12 cellular contexts compared by ENCODE assay signal in genomic region chr10:14391342-14391741, GRCh38.
"Had no signal": no experiment of that assay in that cellular context is flagged by ENCODE, and none has a peak within 500 bp of the region (broad histone marks: within the 10 kb centered on the region; RNA-seq: fewer than 3 reads in every experiment).

No MANE protein-coding gene starts in this region.

- H3K4me3 Mint-ChIP-seq: activated CD4-positive, alpha-beta T cell treated with anti-CD3 and anti-CD28 coated beads for 36 hours; activated CD8-positive, alpha-beta T cell treated with anti-CD3 and anti-CD28 coated beads for 36 hours; nephron progenitor cell had no signal

- H3K4me1 Mint-ChIP-seq: nephron progenitor cell had no signal

- H3K27ac Mint-ChIP-seq: nephron progenitor cell, T-cell had no signal

- DNase-seq: activated CD4-positive, alpha-beta T cell treated with anti-CD3 and anti-CD28 coated beads for 36 hours; activated CD8-positive, alpha-beta memory T cell treated with anti-CD3 and anti-CD28 coated beads, Interleukin-2, amount 50 U/mL, for 48 hours; activated CD8-positive, alpha-beta T cell treated with anti-CD3 and anti-CD28 coated beads for 36 hours; activated naive CD4-positive, alpha-beta T cell treated with anti-CD3 and anti-CD28 coated beads, Interleukin-2, amount 50 U/mL, for 16 hours; left ventricle myocardium superior; mesenchymal stem cell; nephron progenitor cell; stimulated activated CD4-positive, alpha-beta T cell treated with anti-CD3 and anti-CD28 coated beads, Interleukin-15, amount 100 ng/mL, for 24 hours; stimulated activated CD4-positive, alpha-beta T cell treated with anti-CD3 and anti-CD28 coated beads, Interleukin-4, amount 100 ng/mL, for 4 hours; T1000; tibial artery had no signal

- H3K36me3 Mint-ChIP-seq: T-cell had no signal
